In genomic region chr5:168892618-168893017, GRCh38 we compare ENCODE assay signal across 35 cellular contexts.
"Had no signal": no experiment of that assay in that cellular context is flagged by ENCODE, and none has a peak within 500 bp of the region (broad histone marks: within the 10 kb centered on the region; RNA-seq: fewer than 3 reads in every experiment).

No MANE protein-coding gene starts in this region.

- H3K27me3 ChIP-seq: adrenal gland, ascending aorta, brain microvascular endothelial cell, esophagus muscularis mucosa, foreskin keratinocyte, gastrocnemius medialis, heart right ventricle, hepatocyte had no signal

- ATAC-seq: activated CD4-positive, alpha-beta T cell treated with anti-CD3 and anti-CD28 coated beads for 36 hours; activated CD8-positive, alpha-beta memory T cell treated with anti-CD3 and anti-CD28 coated beads, Interleukin-2, amount 10 ng/mL, durations not matched to agents 7 days and 5 days; activated CD8-positive, alpha-beta T cell treated with anti-CD3 and anti-CD28 coated beads, Interleukin-2, amount 10 ng/mL, durations not matched to agents 7 days and 5 days; activated naive CD8-positive, alpha-beta T cell treated with anti-CD3 and anti-CD28 coated beads, Interleukin-2, amount 50 U/mL, for 24 hours; effector memory CD8-positive, alpha-beta T cell; foreskin keratinocyte; gastrocnemius medialis; heart right ventricle had no signal

- H3K27ac ChIP-seq: adrenal gland, ascending aorta, brain microvascular endothelial cell, esophagus muscularis mucosa, foreskin keratinocyte, gastrocnemius medialis, heart right ventricle, hepatocyte had no signal

- H2AFZ ChIP-seq: hepatocyte had no signal

- H3K36me3 Mint-ChIP-seq: activated CD4-positive, alpha-beta memory T cell treated with anti-CD3 and anti-CD28 coated beads for 36 hours; activated CD8-positive, alpha-beta memory T cell treated with anti-CD3 and anti-CD28 coated beads, Interleukin-2, amount 10 ng/mL, durations not matched to agents 7 days and 5 days; activated naive CD4-positive, alpha-beta T cell treated with anti-CD3 and anti-CD28 coated beads, Interleukin-2, amount 50 U/mL, for 24 hours; activated naive CD8-positive, alpha-beta T cell treated with anti-CD3 and anti-CD28 coated beads for 36 hours had no signal

- H3K27ac Mint-ChIP-seq: activated CD4-positive, alpha-beta memory T cell treated with anti-CD3 and anti-CD28 coated beads for 36 hours; activated CD4-positive, alpha-beta T cell treated with anti-CD3 and anti-CD28 coated beads for 36 hours; activated CD4-positive, alpha-beta T cell treated with anti-CD3 and anti-CD28 coated beads, Interleukin-2, amount 10 ng/mL, durations not matched to agents 24 days and 14 days; activated CD8-positive, alpha-beta memory T cell treated with anti-CD3 and anti-CD28 coated beads, Interleukin-2, amount 10 ng/mL, durations not matched to agents 7 days and 5 days; activated CD8-positive, alpha-beta T cell treated with anti-CD3 and anti-CD28 coated beads, Interleukin-2, amount 10 ng/mL, durations not matched to agents 7 days and 5 days; activated naive CD4-positive, alpha-beta T cell treated with anti-CD3 and anti-CD28 coated beads for 36 hours; activated naive CD4-positive, alpha-beta T cell treated with anti-CD3 and anti-CD28 coated beads, Interleukin-2, amount 50 U/mL, for 24 hours; activated naive CD8-positive, alpha-beta T cell treated with anti-CD3 and anti-CD28 coated beads for 36 hours; activated naive CD8-positive, alpha-beta T cell treated with anti-CD3 and anti-CD28 coated beads, Interleukin-2, amount 50 U/mL, for 24 hours; activated T-helper 1 cell treated with anti-CD3 and anti-CD28 coated beads, Interleukin-12 subunit alpha, Interleukin-12 subunit beta, Interleukin-2, Interleukin-4 antibody, amounts not matched to agents 30 ng/mL and 10 ng/mL and 1 ng/mL, durations not matched to agents 14 hours and 24 hours and 36 hours; activated T-helper 2 cell treated with anti-CD3 and anti-CD28 coated beads, Interferon-gamma antibody, Interleukin-2, Interleukin-4, amounts not matched to agents 10 μg/mL and 5 μg/mL and 100 μg/mL, durations not matched to agents 14 hours and 24 hours and 36 hours; effector memory CD8-positive, alpha-beta T cell had no signal

- H3K79me2 ChIP-seq: hepatocyte had no signal

- H3K9me3 ChIP-seq: adrenal gland, ascending aorta, esophagus muscularis mucosa, gastrocnemius medialis, heart right ventricle had no signal

- H3K4me1 Mint-ChIP-seq: activated CD4-positive, alpha-beta T cell treated with anti-CD3 and anti-CD28 coated beads for 36 hours; activated CD4-positive, alpha-beta T cell treated with anti-CD3 and anti-CD28 coated beads, Interleukin-2, amount 10 ng/mL, durations not matched to agents 24 days and 14 days; activated CD8-positive, alpha-beta memory T cell treated with anti-CD3 and anti-CD28 coated beads, Interleukin-2, amount 10 ng/mL, durations not matched to agents 7 days and 5 days; activated naive CD4-positive, alpha-beta T cell treated with anti-CD3 and anti-CD28 coated beads, Interleukin-2, amount 50 U/mL, for 24 hours; activated naive CD8-positive, alpha-beta T cell treated with anti-CD3 and anti-CD28 coated beads for 36 hours; activated naive CD8-positive, alpha-beta T cell treated with anti-CD3 and anti-CD28 coated beads, Interleukin-2, amount 50 U/mL, for 24 hours; central memory CD8-positive, alpha-beta T cell had no signal

- H3K9me3 Mint-ChIP-seq: activated CD4-positive, alpha-beta memory T cell treated with anti-CD3 and anti-CD28 coated beads for 36 hours; activated CD4-positive, alpha-beta T cell treated with anti-CD3 and anti-CD28 coated beads, Interleukin-2, amount 10 ng/mL, durations not matched to agents 24 days and 14 days; activated naive CD4-positive, alpha-beta T cell treated with anti-CD3 and anti-CD28 coated beads for 36 hours; activated naive CD4-positive, alpha-beta T cell treated with anti-CD3 and anti-CD28 coated beads, Interleukin-2, amount 50 U/mL, for 24 hours; activated naive CD8-positive, alpha-beta T cell treated with anti-CD3 and anti-CD28 coated beads for 36 hours; activated naive CD8-positive, alpha-beta T cell treated with anti-CD3 and anti-CD28 coated beads, Interleukin-2, amount 50 U/mL, for 24 hours; activated T-helper 1 cell treated with anti-CD3 and anti-CD28 coated beads, Interleukin-12 subunit alpha, Interleukin-12 subunit beta, Interleukin-2, Interleukin-4 antibody, amounts not matched to agents 30 ng/mL and 10 ng/mL and 1 ng/mL, durations not matched to agents 14 hours and 24 hours and 36 hours; activated T-helper 2 cell treated with anti-CD3 and anti-CD28 coated beads, Interferon-gamma antibody, Interleukin-2, Interleukin-4, amounts not matched to agents 10 μg/mL and 5 μg/mL and 100 μg/mL, durations not matched to agents 14 hours and 24 hours and 36 hours; central memory CD8-positive, alpha-beta T cell; effector memory CD8-positive, alpha-beta T cell had no signal

- DNase-seq: activated CD4-positive, alpha-beta memory T cell treated with anti-CD3 and anti-CD28 coated beads for 36 hours; activated CD4-positive, alpha-beta T cell treated with anti-CD3 and anti-CD28 coated beads for 36 hours; activated CD4-positive, alpha-beta T cell treated with anti-CD3 and anti-CD28 coated beads, Interleukin-2, amount 10 ng/mL, durations not matched to agents 24 days and 14 days; activated CD4-positive, CD25-positive, alpha-beta regulatory T cell; activated CD4-positive, CD25-positive, alpha-beta regulatory T cell treated with anti-CD3 and anti-CD28 coated beads, Interleukin-2, amount 50 U/mL, for 72 hours; activated CD8-positive, alpha-beta memory T cell treated with anti-CD3 and anti-CD28 coated beads, Interleukin-2, amount 10 ng/mL, durations not matched to agents 7 days and 5 days; activated CD8-positive, alpha-beta memory T cell treated with anti-CD3 and anti-CD28 coated beads, Interleukin-2, amount 50 U/mL, for 4 hours; activated CD8-positive, alpha-beta T cell treated with anti-CD3 and anti-CD28 coated beads, Interleukin-2, amount 10 ng/mL, durations not matched to agents 7 days and 5 days; activated effector memory CD4-positive, alpha-beta T cell treated with anti-CD3 and anti-CD28 coated beads, Interleukin-2, amount 50 U/mL, for 16 hours; activated naive CD4-positive, alpha-beta T cell treated with anti-CD3 and anti-CD28 coated beads for 36 hours; activated naive CD8-positive, alpha-beta T cell treated with anti-CD3 and anti-CD28 coated beads for 36 hours; activated naive CD8-positive, alpha-beta T cell treated with anti-CD3 and anti-CD28 coated beads, Interleukin-2, amount 50 U/mL, for 24 hours; activated T-cell treated with anti-CD3 and anti-CD28 coated beads, Interleukin-2, amount 50 U/mL, for 1 hour; activated T-cell treated with anti-CD3 and anti-CD28 coated beads, Interleukin-2, amount 50 U/mL, for 48 hours; adrenal gland; brain microvascular endothelial cell; cortex of kidney; dermis blood vessel endothelial cell; effector CD4-positive, alpha-beta T cell; effector memory CD8-positive, alpha-beta T cell; erythroblast; foreskin keratinocyte; gastrocnemius medialis; heart right ventricle; T-helper 2 cell had no signal

- H3K4me1 ChIP-seq: adrenal gland, ascending aorta, esophagus muscularis mucosa, foreskin keratinocyte, gastrocnemius medialis, heart right ventricle had no signal

- H3K4me2 ChIP-seq: hepatocyte had no signal

- FAIRE-seq: bronchial epithelial cell, colon, TTC549 had no signal

- H3K4me3 Mint-ChIP-seq: activated CD4-positive, alpha-beta memory T cell treated with anti-CD3 and anti-CD28 coated beads for 36 hours; activated CD4-positive, alpha-beta T cell treated with anti-CD3 and anti-CD28 coated beads for 36 hours; activated CD4-positive, alpha-beta T cell treated with anti-CD3 and anti-CD28 coated beads, Interleukin-2, amount 10 ng/mL, durations not matched to agents 24 days and 14 days; activated CD8-positive, alpha-beta memory T cell treated with anti-CD3 and anti-CD28 coated beads, Interleukin-2, amount 10 ng/mL, durations not matched to agents 7 days and 5 days; activated CD8-positive, alpha-beta T cell treated with anti-CD3 and anti-CD28 coated beads, Interleukin-2, amount 10 ng/mL, durations not matched to agents 7 days and 5 days; activated naive CD4-positive, alpha-beta T cell treated with anti-CD3 and anti-CD28 coated beads for 36 hours; activated naive CD4-positive, alpha-beta T cell treated with anti-CD3 and anti-CD28 coated beads, Interleukin-2, amount 50 U/mL, for 24 hours; activated naive CD8-positive, alpha-beta T cell treated with anti-CD3 and anti-CD28 coated beads for 36 hours; activated naive CD8-positive, alpha-beta T cell treated with anti-CD3 and anti-CD28 coated beads, Interleukin-2, amount 50 U/mL, for 24 hours; activated T-helper 1 cell treated with anti-CD3 and anti-CD28 coated beads, Interleukin-12 subunit alpha, Interleukin-12 subunit beta, Interleukin-2, Interleukin-4 antibody, amounts not matched to agents 30 ng/mL and 10 ng/mL and 1 ng/mL, durations not matched to agents 14 hours and 24 hours and 36 hours; central memory CD8-positive, alpha-beta T cell; effector memory CD8-positive, alpha-beta T cell had no signal

- H3K36me3 ChIP-seq: adrenal gland, ascending aorta, brain microvascular endothelial cell, esophagus muscularis mucosa, gastrocnemius medialis, heart right ventricle had no signal

- H3K4me3 ChIP-seq: adrenal gland, ascending aorta, esophagus muscularis mucosa, gastrocnemius medialis, heart right ventricle, hepatocyte had no signal
